In genomic region chr20:58182521-58183140, GRCh38 we compare ENCODE assay signal across 11 cellular contexts. TPM values are rescaled to one million over a fixed set of nuclear protein-coding genes. Genes with fewer than 3 reads are reported as not detected.
"Had no signal": no experiment of that assay in that cellular context is flagged by ENCODE, and none has a peak within 500 bp of the region (broad histone marks: within the 10 kb centered on the region; RNA-seq: fewer than 3 reads in every experiment).

No MANE protein-coding gene starts in this region.

- H3K36me3 Mint-ChIP-seq: IgD-negative memory B cell had no signal

- H3K27ac Mint-ChIP-seq: HFFc6 had no signal

- H3K4me1 Mint-ChIP-seq: IgD-negative memory B cell had no signal

- H3K4me3 Mint-ChIP-seq: HFFc6, IgD-negative memory B cell had no signal

- H3K4me1 ChIP-seq: HAP-1 had no signal

- H2AFZ ChIP-seq: GM23248 had no signal

- H3K27ac ChIP-seq: GM23248, HL-60 had no signal

- ATAC-seq: HCT116 had no signal

- H3K36me3 ChIP-seq: HAP-1 had no signal

- H3K9me3 ChIP-seq: HAP-1 had no signal

- DNase-seq: GM23248, GOT3, H7, HFFc6, KG1 had no signal

- H3K4me3 ChIP-seq: GM23248, HAP-1 had no signal

- H3K9ac ChIP-seq: GM23248 had no signal

RNA-seq across cellular contexts. Expression of gene ANKRD60, which starts 45.8 kb away (rescaled TPM):
- total RNA-seq: GM23248, H4, H7, HFFc6, HT1080 had no signal
- polyA plus RNA-seq: GM23248, IgD-negative memory B cell had no signal
